In genomic region chr17:42388381-42389134, GRCh38 we compare ENCODE assay signal across 1 cellular context.
A peak's percentile ranks its signal among the peaks of the same experiment; 100 is the strongest.
TF ChIP-seq lines count a peak whose summit lies in the region.

STAT3 (minus strand) TSS chr17:42388442; CDS start chr17:42348516, 39,926 bp downstream.

TF ChIP-seq in K562, 482 proteins besides CTCF, POLR2A, EP300 and RAD21 (continued from another document and continues in another):
- TF ChIP-seq TCF7L2 (IDR thresholded peaks at IDR 0.05; ENCODE audit: low read depth, low read length) (no peak), RHOXF2B (CRISPR knock-in tag; conservative IDR thresholded peaks at IDR 0.05) (no peak), SIN3A (IDR thresholded peaks at IDR 0.05; ENCODE audit: borderline replicate concordance in 2 of 2, control insufficient read depth in 1 of 2, low read depth in 2 of 2, low read length in 2 of 2) (peak; percentile 88 to 99; a peak in 3 of 4 replicates), ELF2 (CRISPR knock-in tag; IDR thresholded peaks at IDR 0.05) (0 out of 2 replicates have a peak, but pooled peaks have one; percentile 9), EZH2 (IDR thresholded peaks at IDR 0.05; ENCODE audit: borderline replicate concordance, low read depth, low read length) (no peak), ATF1 (CRISPR knock-in tag; IDR thresholded peaks at IDR 0.05) (peak; percentile 57), ATF1 (tag; IDR thresholded peaks at IDR 0.05) (peak; percentile 98), HCFC1 (IDR thresholded peaks at IDR 0.05; ENCODE audit: low read depth, low read length) (peak; percentile 38; the same call in 1 of the 2 replicates), ARID3A (IDR thresholded peaks at IDR 0.05; ENCODE audit: borderline replicate concordance, low read depth, low read length) (peak; percentile 43; the same call in 1 of the 2 replicates), DACH1 (IDR thresholded peaks at IDR 0.05; ENCODE audit: partially characterized antibody) (peak; percentile 94), EWSR1 (IDR thresholded peaks at IDR 0.05; ENCODE audit: borderline replicate concordance, low read depth, partially characterized antibody) (no peak), GATAD2B (IDR thresholded peaks at IDR 0.05; ENCODE audit: borderline replicate concordance) (peak; percentile 18; the same call in 1 of the 2 replicates), AFF4 (CRISPR knock-in tag; IDR thresholded peaks at IDR 0.05) (no peak), HMGXB4 (CRISPR knock-in tag; IDR thresholded peaks at IDR 0.05) (no peak), MTA3 (IDR thresholded peaks at IDR 0.05; ENCODE audit: borderline replicate concordance) (peak; percentile 95), RNF2 (IDR thresholded peaks at IDR 0.05) (peak; percentile 75), MED1 (CRISPR knock-in tag; IDR thresholded peaks at IDR 0.05; ENCODE audit: borderline replicate concordance) (no peak), ASH1L (IDR thresholded peaks at IDR 0.05; ENCODE audit: borderline replicate concordance, low read depth, partially characterized antibody) (peak; percentile 87), SMARCE1 (IDR thresholded peaks at IDR 0.05) (peak; percentile 49; the same call in 1 of the 2 replicates), ZNF584 (CRISPR knock-in tag; IDR thresholded peaks at IDR 0.05; ENCODE audit: low read depth) (no peak), ZNF174 (CRISPR knock-in tag; IDR thresholded peaks at IDR 0.05) (no peak), GABPA (tag; conservative IDR thresholded peaks at IDR 0.05; ENCODE audit: low read depth) (peak; percentile 60), SNAPC5 (CRISPR knock-in tag; IDR thresholded peaks at IDR 0.05) (no peak), TCF7 (IDR thresholded peaks at IDR 0.05; ENCODE audit: borderline replicate concordance) (peak; percentile 17; the same call in 1 of the 2 replicates), RAD51 (IDR thresholded peaks at IDR 0.05; ENCODE audit: borderline replicate concordance, low read depth) (peak; percentile 38; the same call in 1 of the 2 replicates), IFI16 (CRISPR knock-in tag; IDR thresholded peaks at IDR 0.05) (no peak), NR2C2 (CRISPR knock-in tag; IDR thresholded peaks at IDR 0.05) (no peak), NR2C2 (tag; IDR thresholded peaks at IDR 0.05) (peak; percentile 61; the same call in 1 of the 2 replicates), TEAD4 (IDR thresholded peaks at IDR 0.05; ENCODE audit: low read length) (peak; percentile 72), TEAD4 (CRISPR knock-in tag; IDR thresholded peaks at IDR 0.05; ENCODE audit: borderline replicate concordance) (no peak), ZNF347 (CRISPR knock-in tag; IDR thresholded peaks at IDR 0.05; ENCODE audit: low read depth) (no peak), RB1 (IDR thresholded peaks at IDR 0.05; ENCODE audit: low read depth) (peak; percentile 92), TBP (optimal IDR thresholded peaks at IDR 0.05; ENCODE audit: low read depth, low read length) (peak; percentile 85), PHF21A (IDR thresholded peaks at IDR 0.05; ENCODE audit: borderline replicate concordance, low read depth) (peak; percentile 23; the same call in 1 of the 2 replicates), KDM4B (IDR thresholded peaks at IDR 0.05; ENCODE audit: borderline replicate concordance in 2 of 2, low read depth in 1 of 2) (peak in 1 of 2 experiments; percentile 68; a peak in 1 of 4 replicates), SFPQ (IDR thresholded peaks at IDR 0.05; ENCODE audit: low read depth, low read length) (no peak), GABPB2 (CRISPR knock-in tag; conservative IDR thresholded peaks at IDR 0.05) (peak; percentile 55; the same call in 1 of the 2 replicates), ZNF23 (CRISPR knock-in tag; IDR thresholded peaks at IDR 0.05) (no peak), RBM25 (IDR thresholded peaks at IDR 0.05; ENCODE audit: low read depth, low read length, severe bottlenecking) (peak; percentile 74), SMARCA4 (IDR thresholded peaks at IDR 0.05) (no peak), CXXC5 (CRISPR knock-in tag; IDR thresholded peaks at IDR 0.05) (peak; percentile 93), RCOR1 (IDR thresholded peaks at IDR 0.05; ENCODE audit: borderline replicate concordance in 1 of 2, low read depth in 2 of 2, low read length in 2 of 2) (peak; percentile 57 to 82; a peak in 3 of 4 replicates), ETS1 (conservative IDR thresholded peaks at IDR 0.05; ENCODE audit: control insufficient read depth, low read depth, low read length) (peak; percentile 70), TAF9B (IDR thresholded peaks at IDR 0.05; ENCODE audit: partially characterized antibody) (peak; percentile 87), MLX (CRISPR knock-in tag; conservative IDR thresholded peaks at IDR 0.05) (no peak), NEUROD1 (IDR thresholded peaks at IDR 0.05; ENCODE audit: borderline replicate concordance, low read depth, low read length, partially characterized antibody) (peak; percentile 99), DNMT1 (IDR thresholded peaks at IDR 0.05) (no peak; the same call in 1 of the 2 replicates), CHD4 (IDR thresholded peaks at IDR 0.05; ENCODE audit: insufficient read depth, insufficient replicate concordance, low read depth, low read length, poor library complexity, severe bottlenecking) (no peak), TFE3 (CRISPR knock-in tag; IDR thresholded peaks at IDR 0.05) (no peak), STAT5B (CRISPR knock-in tag; IDR thresholded peaks at IDR 0.05) (no peak), CLOCK (CRISPR knock-in tag; IDR thresholded peaks at IDR 0.05; ENCODE audit: borderline replicate concordance) (no peak), CHD1 (IDR thresholded peaks at IDR 0.05; ENCODE audit: low read length) (no peak), SRSF1 (IDR thresholded peaks at IDR 0.05; ENCODE audit: low read depth, low read length) (peak; percentile 100), SRSF7 (optimal IDR thresholded peaks at IDR 0.05; ENCODE audit: low read depth, low read length) (no peak)
